Comparison of ENCODE assay signal across 8 cellular contexts in genomic region chr16:8958344-8958808, GRCh38. TPM values are rescaled to one million over a fixed set of nuclear protein-coding genes. Genes with fewer than 3 reads are reported as not detected.
DNase-seq lines count a peak whose midpoint lies in the region; ATAC-seq and TF ChIP-seq lines count a peak whose summit lies in the region.

No MANE protein-coding gene starts in this region.

- no peak for TF ChIP-seq RAD21 in IMR-90 (IDR thresholded peaks at IDR 0.05; ENCODE audit: low read length)

- peak overlapping the region; percentile 2; the same call in 1 of the 2 replicates for H3K4ac ChIP-seq in IMR-90 (ENCODE audit: low read depth, low read length)

- no peak for TF ChIP-seq CTCF in IMR-90 (conservative IDR thresholded peaks at IDR 0.05; ENCODE audit: low read depth, low read length)
- TF ChIP-seq CTCF in thoracic aorta (IDR thresholded peaks at IDR 0.05) = no peak

- H3K4me1 ChIP-seq in IMR-90 (ENCODE audit: control insufficient read depth, insufficient read depth, low read length) = peaks cover 37% of the 10 kb centered on the region
- peaks cover 64 to 73% of the 10 kb centered on the region in 2 donors for H3K4me1 ChIP-seq in thoracic aorta (ENCODE audit: control insufficient read depth in 1 of 2, low read depth in 2 of 2)

- H3K36me3 ChIP-seq in IMR-90 (ENCODE audit: control insufficient read depth, insufficient read depth, low read length) (no peaks in the 10 kb centered on the region), thoracic aorta (no peaks in the 10 kb centered on the region)

- H4K5ac ChIP-seq in IMR-90 (ENCODE audit: low read depth, low read length) = no peak overlapping the region

- no peak overlapping the region for H3K14ac ChIP-seq in IMR-90 (replicated peaks; ENCODE audit: low read depth, low read length)

- no peak overlapping the region for H2BK15ac ChIP-seq in IMR-90 (ENCODE audit: low read depth, low read length)

- H3K4me3 ChIP-seq in IMR-90 (ENCODE audit: insufficient read depth, low read depth, low read length) = no peak overlapping the region
- peak overlapping the region; percentile 39 for H3K4me3 ChIP-seq in thoracic aorta

- in situ Hi-C loops in IMR-90 (cut with MboI; ENCODE audit: low sequenced_read_pairs) = no loop called here

- peak overlapping the region; percentile 7; the same call in 1 of the 2 replicates for H3K27ac ChIP-seq in IMR-90 (ENCODE audit: insufficient read depth, low read length)
- peak overlapping the region; percentile 9 to 12 for H3K27ac ChIP-seq in thoracic aorta

- WGBS in IMR-90 (ENCODE audit: extremely low coverage in 2 of 2, insufficient read length in 1 of 2), 2 experiments = 6% methylated on average over 3 of the region's 9 CpGs; no CpG with 5 or more reads in 1 of the 2 experiments

- no peak overlapping the region for H3K9ac ChIP-seq in IMR-90 (ENCODE audit: low read depth, low read length)

- H3K27me3 ChIP-seq in IMR-90 (ENCODE audit: control insufficient read depth, insufficient read depth, low read length) (no peaks in the 10 kb centered on the region), thoracic aorta (replicated peaks; ENCODE audit: insufficient read depth) (no peaks in the 10 kb centered on the region)

- H2BK20ac ChIP-seq in IMR-90 (ENCODE audit: low read depth, low read length) = no peak overlapping the region

- peaks cover 81% of the 10 kb centered on the region for H3K4me1 Mint-ChIP-seq in activated T-cell treated with anti-CD3 and anti-CD28 coated beads, Interleukin-2, amount 50 U/mL, for 72 hours (ENCODE audit: low read depth)

- H4K8ac ChIP-seq in IMR-90 (ENCODE audit: low read depth in 2 of 2, low read length in 2 of 2) = no peak overlapping the region

- TF ChIP-seq POLR2A in IMR-90 (IDR thresholded peaks at IDR 0.05; ENCODE audit: low read depth, low read length) = no peak

- dilution Hi-C loops in IMR-90 (cut with HindIII; ENCODE audit: low sequenced_read_pairs, unreplicated experiment) = no loop called here

- CTCF ChIA-PET in IMR-90 (lab: Yijun Ruan, JAX) = no interaction called here
- CTCF ChIA-PET in HEK293T (lab: Yijun Ruan, JAX) = no interaction called here

- no peak overlapping the region for H3K56ac ChIP-seq in IMR-90 (ENCODE audit: extremely low read depth, insufficient read depth, low read length)

- peak overlapping the region; percentile 87 for H3K27ac Mint-ChIP-seq in activated T-cell treated with anti-CD3 and anti-CD28 coated beads, Interleukin-2, amount 50 U/mL, for 72 hours

- H3K36me3 Mint-ChIP-seq in activated T-cell treated with anti-CD3 and anti-CD28 coated beads, Interleukin-2, amount 50 U/mL, for 72 hours (ENCODE audit: insufficient read depth in 2 of 2) = peaks cover 6 to 7% of the 10 kb centered on the region in 2 donors

- no peaks in the 10 kb centered on the region for H3K27me3 Mint-ChIP-seq in activated T-cell treated with anti-CD3 and anti-CD28 coated beads, Interleukin-2, amount 50 U/mL, for 72 hours (ENCODE audit: low read depth)

- peak overlapping the region; percentile 35 for H2AK9ac ChIP-seq in IMR-90 (replicated peaks; ENCODE audit: low read depth, low read length, poor library complexity)

- H3K4me2 ChIP-seq in IMR-90 (ENCODE audit: low read depth, low read length) = peak overlapping the region; percentile 41

- no peaks in the 10 kb centered on the region for H3K9me3 ChIP-seq in IMR-90 (ENCODE audit: control insufficient read depth, insufficient read depth, low read length)
- no peaks in the 10 kb centered on the region for H3K9me3 ChIP-seq in thoracic aorta

- intact Hi-C loops in IMR-90 (cut with micrococcal nuclease) = loop anchor here (1.0 kb wide), 1 partner anchor 8 kb away; no protein-coding TSS in a partner anchor

- H4K91ac ChIP-seq in IMR-90 (ENCODE audit: insufficient read depth, low read depth, low read length) = no peak overlapping the region

- DNase-seq in Ammon's horn (ENCODE audit: low spot score) (peak; percentile 53), IMR-90 (peak; percentile 69), iris pigment epithelial cell (ENCODE audit: low read depth) (peak; percentile 64), thoracic aorta (ENCODE audit: low spot score) (peak; percentile 18), HEK293T (ENCODE audit: extremely low spot score) (no peak), DMS114 treated with DMSO at 0.1 percent for 48 hours (lab: John Stamatoyannopoulos, UW; ENCODE audit: unreplicated experiment) (no peak), NCI-H2227 (lab: John Stamatoyannopoulos, UW; ENCODE audit: unreplicated experiment) (no peak)
- DNase-seq in activated T-cell treated with anti-CD3 and anti-CD28 coated beads, Interleukin-2, amount 50 U/mL, for 72 hours = peak; percentile 23 to 27

- no peaks in the 10 kb centered on the region for H3K9me3 Mint-ChIP-seq in activated T-cell treated with anti-CD3 and anti-CD28 coated beads, Interleukin-2, amount 50 U/mL, for 72 hours

- peak overlapping the region; percentile 14 for H2BK5ac ChIP-seq in IMR-90 (ENCODE audit: low read depth, low read length, poor library complexity, severe bottlenecking)

- H3K4me3 Mint-ChIP-seq in activated T-cell treated with anti-CD3 and anti-CD28 coated beads, Interleukin-2, amount 50 U/mL, for 72 hours = peak overlapping the region; percentile 94 to 95

- peak overlapping the region; percentile 8 for H3K23ac ChIP-seq in IMR-90 (ENCODE audit: low read depth, low read length)

- ATAC-seq in IMR-90 (ENCODE audit: low read depth) (peak; percentile 30), thoracic aorta (ENCODE audit: insufficient number of reproducible peaks, low FRiP score, low read depth) (no peak)
- ATAC-seq in activated T-cell treated with anti-CD3 and anti-CD28 coated beads, Interleukin-2, amount 50 U/mL, for 72 hours (replicated peaks in 1 of 2) = peak; percentile 31 to 40

- no TSS peak for BruUV-seq in IMR-90 (replicated peaks; lab: Mats Ljungman, UMichigan)

- H3K79me1 ChIP-seq in IMR-90 (ENCODE audit: low read depth in 1 of 2, low read length in 2 of 2) = peaks cover 0 to 64% of the 10 kb centered on the region in 2 experiments; a peak in 2 of 4 replicates

- H3K18ac ChIP-seq in IMR-90 (ENCODE audit: low read depth, low read length) = no peak overlapping the region

- no peak overlapping the region for H2AFZ ChIP-seq in IMR-90 (replicated peaks; ENCODE audit: low read length, poor library complexity)

- peaks cover 35% of the 10 kb centered on the region for H3K9me1 ChIP-seq in IMR-90 (ENCODE audit: insufficient read depth, low read length)

- POLR2A ChIA-PET in IMR-90 (lab: Charles Lee; ENCODE audit: unreplicated experiment) (no interaction called here), HEK293T (lab: Yijun Ruan, JAX) (no interaction called here)

- no peak overlapping the region for H2AK5ac ChIP-seq in IMR-90 (ENCODE audit: low read depth, low read length)

- peaks cover 89% of the 10 kb centered on the region for H4K20me1 ChIP-seq in IMR-90 (ENCODE audit: insufficient read depth, low read length)

- no peak overlapping the region for H2BK120ac ChIP-seq in IMR-90 (ENCODE audit: low read depth, low read length)

TF ChIP-seq in IMR-90, 13 proteins besides CTCF, POLR2A, EP300 and RAD21:
- TF ChIP-seq CHD1 (IDR thresholded peaks at IDR 0.05; ENCODE audit: low read depth, low read length) (no peak), FOS (IDR thresholded peaks at IDR 0.05; ENCODE audit: low read depth, low read length) (0 out of 2 replicates have a peak, but pooled peaks have one; percentile 7), RCOR1 (IDR thresholded peaks at IDR 0.05; ENCODE audit: insufficient replicate concordance, low read length) (peak; percentile 19)

TF ChIP-seq in HEK293T, 16 proteins besides CTCF, POLR2A, EP300 and RAD21:
- TF ChIP-seq PKNOX1 (IDR thresholded peaks at IDR 0.05) (no peak), BHLHE40 (IDR thresholded peaks at IDR 0.05; ENCODE audit: borderline replicate concordance) (no peak), SUZ12 (IDR thresholded peaks at IDR 0.05) (no peak), ZNF384 (IDR thresholded peaks at IDR 0.05) (no peak), ARNT (IDR thresholded peaks at IDR 0.05) (no peak), FOXA1 (IDR thresholded peaks at IDR 0.05) (no peak), FOXK2 (IDR thresholded peaks at IDR 0.05) (no peak), TARDBP (IDR thresholded peaks at IDR 0.05) (no peak), HDGF (IDR thresholded peaks at IDR 0.05; ENCODE audit: borderline replicate concordance) (no peak), L3MBTL2 (conservative IDR thresholded peaks at IDR 0.05) (no peak), NFRKB (IDR thresholded peaks at IDR 0.05) (no peak), LEF1 (IDR thresholded peaks at IDR 0.05; ENCODE audit: borderline replicate concordance) (no peak), SP1 (IDR thresholded peaks at IDR 0.05) (no peak), CTBP1 (IDR thresholded peaks at IDR 0.05; ENCODE audit: borderline replicate concordance) (no peak)
TF ChIP-seq in HEK293T: peak in this region for 0.

RNA-seq across cellular contexts. Expression of gene USP7, which starts 5.3 kb away (rescaled TPM):
- total RNA-seq in IMR-90 (2012; rRNA removed) (28.3 and 45.8 TPM in 2 replicates), thoracic aorta (10 to 100 TPM; 61.2 to 93.8 TPM)
- 13.9 and 17.8 TPM in 2 replicates for polyA plus RNA-seq in IMR-90 (2012; rRNA removed)
- 3.1 and 3.8 TPM in 2 replicates for polyA plus RNA-seq in IMR-90 (2012; cell fraction: cytosol; rRNA removed)
- polyA plus RNA-seq in IMR-90 (2012; cell fraction: nucleus; rRNA removed; ENCODE audit: low replicate concordance) = 10.5 and 40.9 TPM in 2 replicates
- 100 to 1,000 TPM; 126 to 131 TPM for total RNA-seq in activated T-cell treated with anti-CD3 and anti-CD28 coated beads, Interleukin-2, amount 50 U/mL, for 72 hours

Comparison
In these comparisons a context has a peak if more than half of its experiments do, and no peak if none do; other contexts are left out.
1. DNase-seq: peak in Ammon's horn (single experiment), IMR-90 (single experiment), activated T-cell treated with anti-CD3 and anti-CD28 coated beads, Interleukin-2, amount 50 U/mL, for 72 hours (2 of 2), iris pigment epithelial cell (single experiment) and thoracic aorta (single experiment); none in HEK293T (single experiment), DMS114 treated with DMSO at 0.1 percent for 48 hours (single experiment) and NCI-H2227 (single experiment).